35 cellular contexts compared by ENCODE assay signal in the genomic region with DNA sequence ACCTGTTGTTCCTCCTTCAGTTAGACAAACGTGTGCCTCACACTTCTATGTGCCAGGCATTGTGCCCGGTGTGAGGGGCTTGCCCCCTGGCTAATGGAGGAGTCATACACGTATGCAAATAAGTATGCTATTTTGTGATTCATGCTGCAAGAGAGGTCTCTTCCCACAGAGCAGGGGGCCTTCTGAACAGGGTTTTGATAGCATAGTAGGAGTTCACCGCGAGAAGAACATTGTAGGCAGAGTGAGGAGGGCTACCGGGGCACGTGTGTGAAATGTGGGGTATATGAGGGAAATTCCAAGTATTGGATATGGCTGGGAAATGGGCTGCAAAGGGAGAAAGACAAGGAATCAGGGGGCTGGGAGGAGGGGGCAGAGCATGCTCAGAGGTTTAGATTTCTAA.
"Had no signal": no experiment of that assay in that cellular context is flagged by ENCODE, and none has a peak within 500 bp of the region (broad histone marks: within the 10 kb centered on the region; RNA-seq: fewer than 3 reads in every experiment).

No MANE protein-coding gene starts in this region.

- ATAC-seq: activated CD8-positive, alpha-beta T cell treated with anti-CD3 and anti-CD28 coated beads for 36 hours; activated naive CD4-positive, alpha-beta T cell treated with anti-CD3 and anti-CD28 coated beads, Interleukin-2, amount 50 U/mL, for 72 hours; activated T-cell treated with anti-CD3 and anti-CD28 coated beads, Interleukin-2, amount 50 U/mL, for 4 hours; activated T-cell treated with anti-CD3 and anti-CD28 coated beads, Interleukin-2, amount 50 U/mL, for 72 hours; activated T-helper 17 cell treated with anti-CD3 and anti-CD28 coated beads, Interleukin-2, amount 50 U/mL, for 72 hours; body of pancreas had no signal

- H3K9me3 Mint-ChIP-seq: activated B cell treated with CpG ODN at 0.5 μM for 24 hours; activated CD4-positive, alpha-beta T cell treated with anti-CD3 and anti-CD28 coated beads, Interleukin-2, amount 10 ng/mL, durations not matched to agents 24 days and 14 days; activated CD8-positive, alpha-beta T cell treated with anti-CD3 and anti-CD28 coated beads for 36 hours; activated naive CD4-positive, alpha-beta T cell treated with anti-CD3 and anti-CD28 coated beads for 36 hours; activated naive CD8-positive, alpha-beta T cell treated with anti-CD3 and anti-CD28 coated beads for 36 hours; activated T-cell treated with anti-CD3 and anti-CD28 coated beads, Interleukin-2, amount 50 U/mL, for 4 hours; activated T-helper 1 cell treated with anti-CD3 and anti-CD28 coated beads, Interleukin-12 subunit alpha, Interleukin-12 subunit beta, Interleukin-2, Interleukin-4 antibody, amounts not matched to agents 30 ng/mL and 10 ng/mL and 1 ng/mL, durations not matched to agents 14 hours and 24 hours and 36 hours; activated T-helper 17 cell treated with anti-CD3 and anti-CD28 coated beads, Interleukin-2, amount 50 U/mL, for 72 hours; T-helper 1 cell treated with Interleukin-12 subunit alpha and Interleukin-12 subunit beta and Interleukin-4 antibody, amounts not matched to agents 30 μg/mL and 1 μg/mL, for 36 hours had no signal

- H3K9me3 ChIP-seq: adrenal gland, body of pancreas, breast epithelium had no signal

- H3K4me3 Mint-ChIP-seq: activated B cell treated with CpG ODN at 0.5 μM for 24 hours; activated CD4-positive, alpha-beta memory T cell treated with anti-CD3 and anti-CD28 coated beads for 36 hours; activated CD4-positive, alpha-beta T cell treated with anti-CD3 and anti-CD28 coated beads, Interleukin-2, amount 10 ng/mL, durations not matched to agents 24 days and 14 days; activated CD8-positive, alpha-beta T cell treated with anti-CD3 and anti-CD28 coated beads for 36 hours; activated naive CD4-positive, alpha-beta T cell treated with anti-CD3 and anti-CD28 coated beads for 36 hours; activated naive CD8-positive, alpha-beta T cell treated with anti-CD3 and anti-CD28 coated beads for 36 hours; activated T-cell treated with anti-CD3 and anti-CD28 coated beads, Interleukin-2, amount 50 U/mL, for 4 hours; activated T-cell treated with anti-CD3 and anti-CD28 coated beads, Interleukin-2, amount 50 U/mL, for 72 hours; activated T-helper 1 cell treated with anti-CD3 and anti-CD28 coated beads, Interleukin-12 subunit alpha, Interleukin-12 subunit beta, Interleukin-2, Interleukin-4 antibody, amounts not matched to agents 30 ng/mL and 10 ng/mL and 1 ng/mL, durations not matched to agents 14 hours and 24 hours and 36 hours; activated T-helper 17 cell treated with anti-CD3 and anti-CD28 coated beads, Interleukin-2, amount 50 U/mL, for 72 hours; T-helper 1 cell treated with Interleukin-12 subunit alpha and Interleukin-12 subunit beta and Interleukin-4 antibody, amounts not matched to agents 30 μg/mL and 1 μg/mL, for 36 hours; T-helper 2 cell treated with Interferon-gamma antibody and Interleukin-4, amounts not matched to agents 5 μg/mL and 100 μg/mL, for 36 hours had no signal

- H3K36me3 ChIP-seq: adrenal gland, brain microvascular endothelial cell, breast epithelium had no signal

- H3K4me3 ChIP-seq: adrenal gland, body of pancreas, breast epithelium had no signal

- H3K27me3 ChIP-seq: adrenal gland, body of pancreas, breast epithelium had no signal

- H3K27me3 Mint-ChIP-seq: activated CD8-positive, alpha-beta T cell treated with anti-CD3 and anti-CD28 coated beads for 36 hours had no signal

- H3K4me1 ChIP-seq: adrenal gland, body of pancreas, breast epithelium had no signal

- H3K27ac Mint-ChIP-seq: activated B cell treated with CpG ODN at 0.5 μM for 24 hours; activated CD4-positive, alpha-beta memory T cell treated with anti-CD3 and anti-CD28 coated beads for 36 hours; activated CD4-positive, alpha-beta T cell treated with anti-CD3 and anti-CD28 coated beads, Interleukin-2, amount 10 ng/mL, durations not matched to agents 24 days and 14 days; activated CD8-positive, alpha-beta T cell treated with anti-CD3 and anti-CD28 coated beads for 36 hours; activated naive CD4-positive, alpha-beta T cell treated with anti-CD3 and anti-CD28 coated beads for 36 hours; activated naive CD4-positive, alpha-beta T cell treated with anti-CD3 and anti-CD28 coated beads, Interleukin-2, amount 50 U/mL, for 72 hours; activated naive CD8-positive, alpha-beta T cell treated with anti-CD3 and anti-CD28 coated beads for 36 hours; activated T-cell treated with anti-CD3 and anti-CD28 coated beads, Interleukin-2, amount 50 U/mL, for 72 hours; activated T-helper 1 cell treated with anti-CD3 and anti-CD28 coated beads, Interleukin-12 subunit alpha, Interleukin-12 subunit beta, Interleukin-2, Interleukin-4 antibody, amounts not matched to agents 30 ng/mL and 10 ng/mL and 1 ng/mL, durations not matched to agents 14 hours and 24 hours and 36 hours; activated T-helper 17 cell treated with anti-CD3 and anti-CD28 coated beads, Interleukin-2, amount 50 U/mL, for 72 hours; T-helper 1 cell treated with Interleukin-12 subunit alpha and Interleukin-12 subunit beta and Interleukin-4 antibody, amounts not matched to agents 30 μg/mL and 1 μg/mL, for 36 hours; T-helper 2 cell treated with Interferon-gamma antibody and Interleukin-4, amounts not matched to agents 5 μg/mL and 100 μg/mL, for 36 hours had no signal

- H3K36me3 Mint-ChIP-seq: activated CD4-positive, alpha-beta memory T cell treated with anti-CD3 and anti-CD28 coated beads for 36 hours; activated naive CD4-positive, alpha-beta T cell treated with anti-CD3 and anti-CD28 coated beads, Interleukin-2, amount 50 U/mL, for 72 hours; activated naive CD8-positive, alpha-beta T cell treated with anti-CD3 and anti-CD28 coated beads for 36 hours had no signal

- H3K4me1 Mint-ChIP-seq: activated B cell treated with CpG ODN at 0.5 μM for 24 hours; activated CD4-positive, alpha-beta T cell treated with anti-CD3 and anti-CD28 coated beads, Interleukin-2, amount 10 ng/mL, durations not matched to agents 24 days and 14 days; activated naive CD8-positive, alpha-beta T cell treated with anti-CD3 and anti-CD28 coated beads for 36 hours; activated T-helper 17 cell treated with anti-CD3 and anti-CD28 coated beads, Interleukin-2, amount 50 U/mL, for 72 hours had no signal

- DNase-seq: activated B cell treated with CpG ODN at 0.5 μM for 24 hours; activated CD4-positive, alpha-beta memory T cell treated with anti-CD3 and anti-CD28 coated beads for 36 hours; activated CD4-positive, alpha-beta T cell treated with anti-CD3 and anti-CD28 coated beads for 4 hours; activated CD4-positive, alpha-beta T cell treated with anti-CD3 and anti-CD28 coated beads, Interleukin-2, amount 10 ng/mL, durations not matched to agents 24 days and 14 days; activated CD4-positive, alpha-beta T cell treated with anti-CD3 and anti-CD28 coated beads, Interleukin-2, amount 50 U/mL, for 1 hour; activated CD4-positive, alpha-beta T cell treated with anti-CD3 and anti-CD28 coated beads, Interleukin-2, amount 50 U/mL, for 4 hours; activated CD4-positive, CD25-positive, alpha-beta regulatory T cell treated with anti-CD3 and anti-CD28 coated beads, Interleukin-2, amount 50 U/mL, for 72 hours; activated CD8-positive, alpha-beta memory T cell treated with anti-CD3 and anti-CD28 coated beads, Interleukin-2, amount 50 U/mL, for 4 hours; activated CD8-positive, alpha-beta T cell treated with anti-CD3 and anti-CD28 coated beads for 36 hours; activated effector memory CD4-positive, alpha-beta T cell treated with anti-CD3 and anti-CD28 coated beads, Interleukin-2, amount 50 U/mL, for 16 hours; activated gamma-delta T cell treated with Interleukin-2 at 50 U/mL for 16 hours; activated naive CD4-positive, alpha-beta T cell; activated naive CD4-positive, alpha-beta T cell treated with anti-CD3 and anti-CD28 coated beads for 36 hours; activated naive CD4-positive, alpha-beta T cell treated with anti-CD3 and anti-CD28 coated beads, Interleukin-2, amount 50 U/mL, for 16 hours; activated naive CD8-positive, alpha-beta T cell treated with anti-CD3 and anti-CD28 coated beads for 36 hours; activated T-cell treated with anti-CD3 and anti-CD28 coated beads for 4 hours; activated T-cell treated with anti-CD3 and anti-CD28 coated beads, Interleukin-2, amount 50 U/mL, for 1 hour; activated T-cell treated with anti-CD3 and anti-CD28 coated beads, Interleukin-2, amount 50 U/mL, for 4 hours; activated T-cell treated with anti-CD3 and anti-CD28 coated beads, Interleukin-2, amount 50 U/mL, for 72 hours; adrenal gland; amniotic stem cell; aorta; body of pancreas; brain microvascular endothelial cell; central memory CD4-positive, alpha-beta T cell; T-helper 1 cell; T-helper 2 cell; T-helper 9 cell had no signal

- H3K27ac ChIP-seq: adrenal gland, body of pancreas, brain microvascular endothelial cell, breast epithelium, VCaP had no signal
